Comparison of ENCODE assay signal across 8 cellular contexts in the genomic region with DNA sequence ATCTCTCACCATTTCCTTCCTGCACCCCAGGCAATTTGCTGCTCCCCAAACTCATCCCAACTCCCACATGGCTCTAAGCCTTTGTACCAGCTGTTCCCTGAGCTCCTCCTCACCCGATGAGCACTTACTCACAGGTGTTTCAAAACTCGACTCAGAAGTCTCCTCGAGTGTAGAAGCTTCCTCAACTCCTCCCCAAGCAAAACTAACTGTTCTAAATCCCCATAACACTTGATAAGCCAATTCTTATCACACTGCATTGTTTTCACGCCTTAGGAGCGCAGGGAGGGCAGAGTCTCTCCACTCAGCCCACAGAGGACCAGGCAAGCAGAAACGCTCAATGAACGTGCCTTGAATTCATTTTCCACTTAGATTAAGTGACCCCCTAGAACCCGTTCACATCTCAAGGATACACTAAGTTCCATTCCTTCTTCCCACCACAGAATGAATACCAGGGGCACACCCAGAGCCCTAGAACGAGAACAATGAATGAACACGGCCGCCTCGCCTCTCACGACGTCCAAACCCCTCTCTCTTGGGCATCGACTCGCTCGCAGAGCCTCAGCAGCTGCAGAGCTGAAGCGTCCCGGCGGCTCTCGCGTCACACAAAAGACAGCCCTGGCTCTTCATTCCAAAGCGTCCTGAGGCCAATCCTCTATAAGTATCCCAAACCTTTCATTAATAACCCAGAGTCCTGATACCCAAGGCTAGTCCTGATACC. TPM values are rescaled to one million over a fixed set of nuclear protein-coding genes. Genes with fewer than 3 reads are reported as not detected.
DNase-seq lines count a peak whose midpoint lies in the region; ATAC-seq and TF ChIP-seq lines count a peak whose summit lies in the region.

No MANE protein-coding gene starts in this region.

- no peaks in the 10 kb centered on the region for H3K27me3 ChIP-seq in CD4-positive, CD25-positive, alpha-beta regulatory T cell (ENCODE audit: control insufficient read depth, insufficient read depth, low read length)
- H3K27me3 ChIP-seq in HUES48 (ENCODE audit: control insufficient read depth, insufficient read depth, low read length) = no peaks in the 10 kb centered on the region

- H3K27me3 Mint-ChIP-seq in CD4-positive, CD25-positive, alpha-beta regulatory T cell = peaks cover 6% of the 10 kb centered on the region

- H3K36me3 Mint-ChIP-seq in CD4-positive, CD25-positive, alpha-beta regulatory T cell = no peaks in the 10 kb centered on the region

- no peaks in the 10 kb centered on the region for H3K9me3 ChIP-seq in CD4-positive, CD25-positive, alpha-beta regulatory T cell (ENCODE audit: control insufficient read depth in 2 of 2, low read length in 2 of 2)
- no peaks in the 10 kb centered on the region for H3K9me3 ChIP-seq in HUES48 (ENCODE audit: control insufficient read depth, insufficient read depth, low read length)

- H3K36me3 ChIP-seq in CD4-positive, CD25-positive, alpha-beta regulatory T cell (ENCODE audit: control insufficient read depth, insufficient read depth, low read length) = no peaks in the 10 kb centered on the region
- no peaks in the 10 kb centered on the region for H3K36me3 ChIP-seq in HUES48 (ENCODE audit: control insufficient read depth, insufficient read depth, low read length)

- ATAC-seq in CD4-positive, CD25-positive, alpha-beta regulatory T cell (ENCODE audit: low read depth in 2 of 2) = no peak
- peak; percentile 14 for ATAC-seq in left colon

- TF ChIP-seq CTCF in cardiac fibroblast (IDR thresholded peaks at IDR 0.05; ENCODE audit: low read depth, low read length) = no peak

- peak overlapping the region; percentile 99 to 100 (median 99) for H3K4me3 Mint-ChIP-seq in CD4-positive, CD25-positive, alpha-beta regulatory T cell

- intact Hi-C loops in left colon (cut with DNase I, micrococcal nuclease) = loop anchor here in 1 of 2 donors (5.0 kb wide), 1 partner anchor 105 kb away; the partner anchor contains the start of gene MKRN2

- peaks cover 24 to 57% (median 42%) of the 10 kb centered on the region in 4 donors for H3K4me1 Mint-ChIP-seq in CD4-positive, CD25-positive, alpha-beta regulatory T cell

- peak overlapping the region; percentile 95 for H3K4me3 ChIP-seq in CD4-positive, CD25-positive, alpha-beta regulatory T cell (ENCODE audit: low read depth, low read length)
- H3K4me3 ChIP-seq in HUES48 (ENCODE audit: low read depth, low read length) = peak overlapping the region; percentile 76
- H3K4me3 ChIP-seq in cardiac fibroblast (replicated peaks in 1 of 2; ENCODE audit: low read depth in 2 of 2, low read length in 2 of 2) = peak overlapping the region; percentile 87 to 99

- peak; percentile 17 to 49 (median 26) for DNase-seq in CD4-positive, CD25-positive, alpha-beta regulatory T cell
- peak; percentile 45 for DNase-seq in UCSD-AML1 (lab: John Stamatoyannopoulos, UW; ENCODE audit: unreplicated experiment)
- peak in 1 of 2 donors; percentile 67 for DNase-seq in cardiac fibroblast (ENCODE audit: low read depth in 2 of 2)
- peak in 1 of 2 donors; percentile 52 for DNase-seq in left colon
- DNase-seq in stimulated activated CD4-positive, alpha-beta T cell treated with anti-CD3 and anti-CD28 coated beads, Interleukin-15, amount 100 ng/mL, for 24 hours = peak; percentile 50
- no peak for DNase-seq in NK-92 (lab: John Stamatoyannopoulos, UW; ENCODE audit: unreplicated experiment)
- no peak for DNase-seq in cortex of kidney (lab: John Stamatoyannopoulos, UW)

- H3K27ac ChIP-seq in CD4-positive, CD25-positive, alpha-beta regulatory T cell (ENCODE audit: insufficient read depth, low read length, poor library complexity, severe bottlenecking) = peak overlapping the region; percentile 97
- H3K27ac ChIP-seq in HUES48 (ENCODE audit: low read depth, low read length) = peak overlapping the region; percentile 100

- H3K9me3 Mint-ChIP-seq in CD4-positive, CD25-positive, alpha-beta regulatory T cell = no peaks in the 10 kb centered on the region

- peak overlapping the region; percentile 98 for H3K9ac ChIP-seq in HUES48 (ENCODE audit: low read depth, low read length)

- peaks cover 48% of the 10 kb centered on the region for H3K4me1 ChIP-seq in CD4-positive, CD25-positive, alpha-beta regulatory T cell (ENCODE audit: control insufficient read depth, insufficient read depth, low read length, poor library complexity, severe bottlenecking)
- H3K4me1 ChIP-seq in HUES48 (ENCODE audit: control insufficient read depth, insufficient read depth, low read length) = peaks cover 18% of the 10 kb centered on the region; the same call in 1 of the 2 replicates

- H3K27ac Mint-ChIP-seq in CD4-positive, CD25-positive, alpha-beta regulatory T cell = peak overlapping the region; percentile 94 to 100 (median 99)

RNA-seq across cellular contexts. Expression of gene RAF1, which starts 1.2 kb away (rescaled TPM):
- 133 TPM for total RNA-seq in CD4-positive, CD25-positive, alpha-beta regulatory T cell
- polyA plus RNA-seq in CD4-positive, CD25-positive, alpha-beta regulatory T cell = 10 to 100 TPM; 54.1 to 73.5 (median 66.3) TPM
- total RNA-seq in left colon = 10 to 100 TPM; 75.3 to 80.5 TPM

Comparison
In these comparisons a context has a peak if more than half of its experiments do, and no peak if none do; other contexts are left out.
1. DNase-seq: peak in CD4-positive, CD25-positive, alpha-beta regulatory T cell (3 of 3), UCSD-AML1 (single experiment) and stimulated activated CD4-positive, alpha-beta T cell treated with anti-CD3 and anti-CD28 coated beads, Interleukin-15, amount 100 ng/mL, for 24 hours (single experiment); none in NK-92 (single experiment) and cortex of kidney (single experiment).
2. Peak in every context shown above with its lines, with median percentiles within 50 percentile points of each other: H3K4me3 ChIP-seq.